In the genomic region with DNA sequence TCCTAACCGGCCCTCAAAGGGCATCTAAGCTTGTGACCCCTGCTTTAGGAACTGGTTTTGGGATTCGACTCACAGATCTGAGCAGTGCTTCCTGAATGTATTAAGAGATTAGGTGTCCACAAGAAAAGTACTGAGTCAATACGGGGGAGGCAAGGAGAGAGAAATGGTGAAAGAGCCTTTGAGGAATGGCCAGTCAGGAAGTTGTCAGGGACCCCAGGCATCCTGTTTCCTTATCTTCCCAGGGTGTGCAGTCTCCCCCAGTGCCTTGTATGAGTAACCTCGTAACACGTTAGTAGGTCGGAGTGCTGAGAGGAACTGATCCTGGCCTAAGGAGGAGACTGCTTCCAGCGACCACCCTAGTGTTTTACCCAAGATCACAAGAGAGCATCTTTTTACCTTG, we compare ENCODE assay signal across 25 cellular contexts. TPM values are rescaled to one million over a fixed set of nuclear protein-coding genes. Genes with fewer than 3 reads are reported as not detected.
DNase-seq lines count a peak whose midpoint lies in the region; ATAC-seq, FAIRE-seq and TF ChIP-seq lines count a peak whose summit lies in the region.
"Had no signal": no experiment of that assay in that cellular context is flagged by ENCODE, and none has a peak within 500 bp of the region (broad histone marks: within the 10 kb centered on the region; RNA-seq: fewer than 3 reads in every experiment).

No MANE protein-coding gene starts in this region.

- H3K9me3 ChIP-seq in uterus (no peaks in the 10 kb centered on the region), MG63 (no peaks in the 10 kb centered on the region), pancreas (no peaks in the 10 kb centered on the region)
- H3K9me3 ChIP-seq: Peyer's patch had no signal

- H3K27me3 Mint-ChIP-seq in stimulated activated naive CD8-positive, alpha-beta T cell treated with anti-CD3 and anti-CD28 coated beads, Interleukin-15, Interleukin-2, amounts not matched to agents 100 ng/mL and 50 ng/mL, for 24 hours: no peaks in the 10 kb centered on the region
- no peaks in the 10 kb centered on the region for H3K27me3 Mint-ChIP-seq in activated T-helper 17 cell treated with anti-CD3 and anti-CD28 coated beads, Interleukin-2, amount 50 U/mL, for 72 hours
- H3K27me3 Mint-ChIP-seq: CD4-positive, alpha-beta memory T cell; effector memory CD8-positive, alpha-beta T cell; stimulated activated naive CD8-positive, alpha-beta T cell treated with anti-CD3 and anti-CD28 coated beads, Interleukin-15, amount 100 ng/mL, for 72 hours had no signal

- H3K36me3 ChIP-seq in uterus (no peaks in the 10 kb centered on the region), MG63 (peaks cover 18% of the 10 kb centered on the region), pancreas (peaks cover 4 to 64% (median 24%) of the 10 kb centered on the region in 3 donors)

- H3K4me1 Mint-ChIP-seq in stimulated activated naive CD8-positive, alpha-beta T cell treated with anti-CD3 and anti-CD28 coated beads, Interleukin-15, Interleukin-2, amounts not matched to agents 100 ng/mL and 50 ng/mL, for 24 hours (ENCODE audit: low read depth): peaks cover 25% of the 10 kb centered on the region
- H3K4me1 Mint-ChIP-seq in activated T-helper 17 cell treated with anti-CD3 and anti-CD28 coated beads, Interleukin-2, amount 50 U/mL, for 72 hours: peaks cover 15% of the 10 kb centered on the region

- H3K27ac ChIP-seq in uterus (peak overlapping the region; percentile 68 to 76), pancreas (no peak overlapping the region)
- H3K27ac ChIP-seq: Peyer's patch, WERI-Rb-1 had no signal

- H3K4me3 Mint-ChIP-seq in stimulated activated naive CD8-positive, alpha-beta T cell treated with anti-CD3 and anti-CD28 coated beads, Interleukin-15, Interleukin-2, amounts not matched to agents 100 ng/mL and 50 ng/mL, for 24 hours: no peak overlapping the region
- H3K4me3 Mint-ChIP-seq in activated T-helper 17 cell treated with anti-CD3 and anti-CD28 coated beads, Interleukin-2, amount 50 U/mL, for 72 hours: no peak overlapping the region
- H3K4me3 Mint-ChIP-seq: CD4-positive, alpha-beta memory T cell; effector memory CD8-positive, alpha-beta T cell; stimulated activated naive CD8-positive, alpha-beta T cell treated with anti-CD3 and anti-CD28 coated beads, Interleukin-15, amount 100 ng/mL, for 72 hours had no signal

- no peak for ATAC-seq in stimulated activated naive CD8-positive, alpha-beta T cell treated with anti-CD3 and anti-CD28 coated beads, Interleukin-15, Interleukin-2, amounts not matched to agents 100 U/mL and 50 U/mL, for 24 hours
- ATAC-seq in activated T-helper 17 cell treated with anti-CD3 and anti-CD28 coated beads, Interleukin-2, amount 50 U/mL, for 72 hours (replicated peaks): no peak
- ATAC-seq in HG02938 (IDR thresholded peaks at IDR 0.05; ENCODE audit: unreplicated experiment) (no peak), pancreas (no peak)
- ATAC-seq: effector memory CD8-positive, alpha-beta T cell; stimulated activated naive CD8-positive, alpha-beta T cell treated with anti-CD3 and anti-CD28 coated beads, Interleukin-15, amount 100 ng/mL, for 72 hours had no signal

- FAIRE-seq in pancreas (lab: Jason Lieb, UNC): no peak
- FAIRE-seq: kidney had no signal

- H3K9me3 Mint-ChIP-seq in stimulated activated naive CD8-positive, alpha-beta T cell treated with anti-CD3 and anti-CD28 coated beads, Interleukin-15, Interleukin-2, amounts not matched to agents 100 ng/mL and 50 ng/mL, for 24 hours: no peaks in the 10 kb centered on the region
- H3K9me3 Mint-ChIP-seq in activated T-helper 17 cell treated with anti-CD3 and anti-CD28 coated beads, Interleukin-2, amount 50 U/mL, for 72 hours: no peaks in the 10 kb centered on the region
- H3K9me3 Mint-ChIP-seq: CD4-positive, alpha-beta memory T cell; effector memory CD8-positive, alpha-beta T cell; stimulated activated naive CD8-positive, alpha-beta T cell treated with anti-CD3 and anti-CD28 coated beads, Interleukin-15, amount 100 ng/mL, for 72 hours had no signal

- no peak for TF ChIP-seq POLR2A in uterus (IDR thresholded peaks at IDR 0.05)

- TF ChIP-seq CTCF in uterus (IDR thresholded peaks at IDR 0.05) (no peak), pancreas (IDR thresholded peaks at IDR 0.05) (no peak)

- H3K36me3 Mint-ChIP-seq in stimulated activated naive CD8-positive, alpha-beta T cell treated with anti-CD3 and anti-CD28 coated beads, Interleukin-15, Interleukin-2, amounts not matched to agents 100 ng/mL and 50 ng/mL, for 24 hours (ENCODE audit: low read depth): peaks cover 71% of the 10 kb centered on the region
- H3K36me3 Mint-ChIP-seq in activated T-helper 17 cell treated with anti-CD3 and anti-CD28 coated beads, Interleukin-2, amount 50 U/mL, for 72 hours (ENCODE audit: low read depth): peaks cover 98% of the 10 kb centered on the region

- no peak for DNase-seq in stimulated activated naive CD8-positive, alpha-beta T cell treated with anti-CD3 and anti-CD28 coated beads, Interleukin-15, Interleukin-2, amounts not matched to agents 100 U/mL and 50 U/mL, for 24 hours
- DNase-seq in iris pigment epithelial cell (ENCODE audit: low read depth): peak; percentile 89
- DNase-seq in uterus: no peak
- DNase-seq in MG63: no peak
- no peak for DNase-seq in pancreas
- DNase-seq: ACHN; amniotic stem cell; CD4-positive, alpha-beta memory T cell; cerebellar nuclear complex; DMS79 treated with DMSO at 0.1 percent for 48 hours; effector memory CD8-positive, alpha-beta T cell; hippocampal formation; kidney; midbrain; NCI-H1694; stimulated activated CD4-positive, alpha-beta T cell treated with anti-CD3 and anti-CD28 coated beads, Interleukin-15, amount 100 ng/mL, for 24 hours; stimulated activated naive CD8-positive, alpha-beta T cell treated with anti-CD3 and anti-CD28 coated beads, Interleukin-15, amount 100 ng/mL, for 72 hours; WERI-Rb-1 had no signal

- intact Hi-C loops in uterus (cut with DNase I; ENCODE audit: low total_unique reads) (no loop called here), pancreas (cut with DNase I) (no loop called here)

- H3K27ac Mint-ChIP-seq in stimulated activated naive CD8-positive, alpha-beta T cell treated with anti-CD3 and anti-CD28 coated beads, Interleukin-15, Interleukin-2, amounts not matched to agents 100 ng/mL and 50 ng/mL, for 24 hours: peak overlapping the region; percentile 17
- peak overlapping the region; percentile 79 for H3K27ac Mint-ChIP-seq in activated T-helper 17 cell treated with anti-CD3 and anti-CD28 coated beads, Interleukin-2, amount 50 U/mL, for 72 hours

- H3K27me3 ChIP-seq in uterus (no peaks in the 10 kb centered on the region), MG63 (no peaks in the 10 kb centered on the region), pancreas (no peaks in the 10 kb centered on the region)
- H3K27me3 ChIP-seq: Peyer's patch had no signal

- 88 to 93% methylated on average over 7 of the region's 7 CpGs for WGBS in pancreas, 2 donors

- H3K4me3 ChIP-seq in uterus (no peak overlapping the region), MG63 (no peak overlapping the region), pancreas (no peak overlapping the region)
- H3K4me3 ChIP-seq: Peyer's patch had no signal

- H3K4me1 ChIP-seq in uterus: no peaks in the 10 kb centered on the region
- no peaks in the 10 kb centered on the region for H3K4me1 ChIP-seq in pancreas

RNA-seq across cellular contexts. Expression of a gene that starts 16.4 kb away (rescaled TPM):
- total RNA-seq in activated T-helper 17 cell treated with anti-CD3 and anti-CD28 coated beads, Interleukin-2, amount 50 U/mL, for 72 hours: 1 to 10 TPM; 2.0 to 4.0 TPM
- total RNA-seq in uterus: under 1 TPM in 1 of 4 donors, not detected in 3; 0.98 TPM
- not detected in 2 replicates for total RNA-seq in MG63 (2014; rRNA removed; shearing (Covaris generic); ENCODE audit: low replicate concordance)
- total RNA-seq in pancreas: 10 to 100 TPM; 13.7 to 94.7 (median 45.4) TPM
- 10 to 100 TPM in 1 of 2 donors, 1 to 10 TPM in 1; 5.2 to 45.5 TPM for polyA plus RNA-seq in pancreas
- total RNA-seq: fibroblast of lung, renal cortical epithelial cell, urinary bladder had no signal

RNA-seq across cellular contexts. Expression of a gene that starts 17.8 kb away (rescaled TPM):
- total RNA-seq in activated T-helper 17 cell treated with anti-CD3 and anti-CD28 coated beads, Interleukin-2, amount 50 U/mL, for 72 hours: 10 to 100 TPM; 40.2 to 57.6 TPM
- 10 to 100 TPM; 13.5 to 62.2 (median 27.1) TPM for total RNA-seq in uterus
- total RNA-seq in MG63 (2014; rRNA removed; shearing (Covaris generic); ENCODE audit: low replicate concordance): 12.3 and 30.7 TPM in 2 replicates
- total RNA-seq in pancreas: 10 to 100 TPM; 14.9 to 21.5 (median 16.1) TPM
- 10 to 100 TPM; 10.8 to 11.3 TPM for polyA plus RNA-seq in pancreas

RNA-seq across cellular contexts. Expression of a gene that starts 28.4 kb away (rescaled TPM):
- 10 to 100 TPM; 26.3 to 34.0 TPM for total RNA-seq in activated T-helper 17 cell treated with anti-CD3 and anti-CD28 coated beads, Interleukin-2, amount 50 U/mL, for 72 hours
- total RNA-seq in uterus (10 to 100 TPM in 3 of 4 donors, 1 to 10 TPM in 1; 6.2 to 21.7 (median 16.9) TPM), pancreas (1 to 10 TPM; 4.7 to 9.4 (median 7.1) TPM)
- 24.0 and 32.6 TPM in 2 replicates for total RNA-seq in MG63 (2014; rRNA removed; shearing (Covaris generic); ENCODE audit: low replicate concordance)
- polyA plus RNA-seq in pancreas: 1 to 10 TPM; 6.7 to 8.0 TPM

RNA-seq across cellular contexts. Expression of a gene that starts 28.6 kb away (rescaled TPM):
- total RNA-seq in activated T-helper 17 cell treated with anti-CD3 and anti-CD28 coated beads, Interleukin-2, amount 50 U/mL, for 72 hours: 10 to 100 TPM; 29.7 to 34.2 TPM
- total RNA-seq in uterus (10 to 100 TPM; 39.4 to 58.8 (median 43.0) TPM), pancreas (10 to 100 TPM; 16.2 to 29.0 (median 23.0) TPM)
- total RNA-seq in MG63 (2014; rRNA removed; shearing (Covaris generic); ENCODE audit: low replicate concordance): 34.1 and 51.9 TPM in 2 replicates
- 10 to 100 TPM; 18.8 to 21.0 TPM for polyA plus RNA-seq in pancreas

RNA-seq across cellular contexts. Expression of a gene that starts 37.6 kb away (rescaled TPM):
- 10 to 100 TPM in 1 of 2 donors, 1 to 10 TPM in 1; 8.4 to 20.6 TPM for total RNA-seq in activated T-helper 17 cell treated with anti-CD3 and anti-CD28 coated beads, Interleukin-2, amount 50 U/mL, for 72 hours
- 10 to 100 TPM in 2 of 4 donors, 1 to 10 TPM in 2; 3.2 to 69.9 (median 13.2) TPM for total RNA-seq in uterus
- total RNA-seq in MG63 (2014; rRNA removed; shearing (Covaris generic); ENCODE audit: low replicate concordance): 9.1 and 28.5 TPM in 2 replicates
- 10 to 100 TPM in 1 of 6 donors, 1 to 10 TPM in 5; 3.1 to 14.0 (median 7.7) TPM for total RNA-seq in pancreas
- polyA plus RNA-seq in pancreas: 1 to 10 TPM; 2.2 to 4.6 TPM

Comparison
In these comparisons a context has a peak if more than half of its experiments do, and no peak if none do; other contexts are left out.
1. H3K27ac ChIP-seq: peak in uterus (2 of 2); none in pancreas (0 of 4).